18 cellular contexts compared by ENCODE assay signal in genomic region chr4:161929966-161930365, GRCh38.
DNase-seq lines count a peak whose midpoint lies in the region; ATAC-seq and TF ChIP-seq lines count a peak whose summit lies in the region.
"Had no signal": no experiment of that assay in that cellular context is flagged by ENCODE, and none has a peak within 500 bp of the region (broad histone marks: within the 10 kb centered on the region; RNA-seq: fewer than 3 reads in every experiment).

No MANE protein-coding gene starts in this region.

- no peak overlapping the region for H3K27ac Mint-ChIP-seq in T-helper 2 cell treated with Interferon-gamma antibody and Interleukin-4, amounts not matched to agents 5 μg/mL and 100 μg/mL, for 36 hours
- no peak overlapping the region for H3K27ac Mint-ChIP-seq in activated naive CD4-positive, alpha-beta T cell treated with anti-CD3 and anti-CD28 coated beads for 36 hours
- H3K27ac Mint-ChIP-seq: activated naive CD8-positive, alpha-beta T cell treated with anti-CD3 and anti-CD28 coated beads, Interleukin-2, amount 10 ng/mL, durations not matched to agents 7 days and 5 days had no signal

- H3K27me3 Mint-ChIP-seq in T-helper 2 cell treated with Interferon-gamma antibody and Interleukin-4, amounts not matched to agents 5 μg/mL and 100 μg/mL, for 36 hours (ENCODE audit: low read depth) = no peaks in the 10 kb centered on the region
- H3K27me3 Mint-ChIP-seq in activated naive CD4-positive, alpha-beta T cell treated with anti-CD3 and anti-CD28 coated beads for 36 hours (ENCODE audit: low read depth) = no peaks in the 10 kb centered on the region
- H3K27me3 Mint-ChIP-seq: activated naive CD8-positive, alpha-beta T cell treated with anti-CD3 and anti-CD28 coated beads, Interleukin-2, amount 10 ng/mL, durations not matched to agents 7 days and 5 days had no signal

- peaks cover 17% of the 10 kb centered on the region for H3K9me3 Mint-ChIP-seq in T-helper 2 cell treated with Interferon-gamma antibody and Interleukin-4, amounts not matched to agents 5 μg/mL and 100 μg/mL, for 36 hours
- peaks cover 1% of the 10 kb centered on the region for H3K9me3 Mint-ChIP-seq in activated naive CD4-positive, alpha-beta T cell treated with anti-CD3 and anti-CD28 coated beads for 36 hours
- H3K9me3 Mint-ChIP-seq: activated naive CD8-positive, alpha-beta T cell treated with anti-CD3 and anti-CD28 coated beads, Interleukin-2, amount 10 ng/mL, durations not matched to agents 7 days and 5 days had no signal

- DNase-seq in HFF-Myc (ENCODE audit: extremely low read depth, low read depth) (peak; percentile 22), amniotic epithelial cell (ENCODE audit: low read depth) (peak; percentile 71), foreskin melanocyte (peak; percentile 73), skeletal muscle cell (ENCODE audit: low read depth) (peak; percentile 14)
- no peak for DNase-seq in T-helper 2 cell treated with Interferon-gamma antibody and Interleukin-4, amounts not matched to agents 5 μg/mL and 100 μg/mL, for 36 hours (ENCODE audit: low spot score)
- no peak for DNase-seq in activated naive CD4-positive, alpha-beta T cell treated with anti-CD3 and anti-CD28 coated beads for 36 hours
- DNase-seq: activated CD4-positive, alpha-beta T cell treated with anti-CD3 and anti-CD28 coated beads, Interleukin-2, amount 50 U/mL, for 48 hours; activated naive CD8-positive, alpha-beta T cell treated with anti-CD3 and anti-CD28 coated beads, Interleukin-2, amount 10 ng/mL, durations not matched to agents 7 days and 5 days; activated T-cell treated with anti-CD3 and anti-CD28 coated beads, Interleukin-2, amount 50 U/mL, for 48 hours; DMS79; kidney; MG63; mucosa of descending colon; NCI-H187; NCI-H446 treated with DMSO at 0.1 percent for 48 hours; stimulated activated CD4-positive, alpha-beta T cell treated with anti-CD3 and anti-CD28 coated beads, Interleukin-12 subunit alpha, Interleukin-12 subunit beta, amount 100 ng/mL, for 4 hours had no signal

- H3K4me1 Mint-ChIP-seq in T-helper 2 cell treated with Interferon-gamma antibody and Interleukin-4, amounts not matched to agents 5 μg/mL and 100 μg/mL, for 36 hours (ENCODE audit: low read depth) = no peaks in the 10 kb centered on the region
- H3K4me1 Mint-ChIP-seq in activated naive CD4-positive, alpha-beta T cell treated with anti-CD3 and anti-CD28 coated beads for 36 hours (ENCODE audit: low read depth) = no peaks in the 10 kb centered on the region
- H3K4me1 Mint-ChIP-seq: activated naive CD8-positive, alpha-beta T cell treated with anti-CD3 and anti-CD28 coated beads, Interleukin-2, amount 10 ng/mL, durations not matched to agents 7 days and 5 days had no signal

- no peak for TF ChIP-seq CTCF in HFF-Myc (IDR thresholded peaks at IDR 0.05; ENCODE audit: low read depth, low read length, missing control alignments)

- no peaks in the 10 kb centered on the region for H3K36me3 Mint-ChIP-seq in T-helper 2 cell treated with Interferon-gamma antibody and Interleukin-4, amounts not matched to agents 5 μg/mL and 100 μg/mL, for 36 hours (ENCODE audit: low read depth)
- H3K36me3 Mint-ChIP-seq in activated naive CD4-positive, alpha-beta T cell treated with anti-CD3 and anti-CD28 coated beads for 36 hours (ENCODE audit: low read depth) = no peaks in the 10 kb centered on the region
- H3K36me3 Mint-ChIP-seq: activated naive CD8-positive, alpha-beta T cell treated with anti-CD3 and anti-CD28 coated beads, Interleukin-2, amount 10 ng/mL, durations not matched to agents 7 days and 5 days had no signal

- H3K4me3 Mint-ChIP-seq in T-helper 2 cell treated with Interferon-gamma antibody and Interleukin-4, amounts not matched to agents 5 μg/mL and 100 μg/mL, for 36 hours = no peak overlapping the region
- H3K4me3 Mint-ChIP-seq in activated naive CD4-positive, alpha-beta T cell treated with anti-CD3 and anti-CD28 coated beads for 36 hours = no peak overlapping the region
- H3K4me3 Mint-ChIP-seq: activated naive CD8-positive, alpha-beta T cell treated with anti-CD3 and anti-CD28 coated beads, Interleukin-2, amount 10 ng/mL, durations not matched to agents 7 days and 5 days had no signal

- CTCF ChIA-PET in activated naive CD4-positive, alpha-beta T cell treated with anti-CD3 and anti-CD28 coated beads for 36 hours (lab: Charles Lee) = no interaction called here

- intact Hi-C loops in activated naive CD4-positive, alpha-beta T cell treated with anti-CD3 and anti-CD28 coated beads for 36 hours (cut with micrococcal nuclease) = no loop called here

- H3K4me3 ChIP-seq in HFF-Myc (replicated peaks; ENCODE audit: low read depth, low read length) = no peak overlapping the region
- no peak overlapping the region for H3K4me3 ChIP-seq in skeletal muscle cell (ENCODE audit: low read depth, low read length)
- H3K4me3 ChIP-seq: BLaER1, MG63, mucosa of descending colon had no signal

- ATAC-seq in HG03159 (IDR thresholded peaks at IDR 0.05; ENCODE audit: unreplicated experiment) = no peak
- ATAC-seq: mucosa of descending colon had no signal

Comparison
In these comparisons a context has a peak if more than half of its experiments do, and no peak if none do; other contexts are left out.
1. DNase-seq: peak in HFF-Myc (single experiment), amniotic epithelial cell (single experiment), foreskin melanocyte (single experiment) and skeletal muscle cell (single experiment); none in T-helper 2 cell treated with Interferon-gamma antibody and Interleukin-4, amounts not matched to agents 5 μg/mL and 100 μg/mL, for 36 hours (single experiment) and activated naive CD4-positive, alpha-beta T cell treated with anti-CD3 and anti-CD28 coated beads for 36 hours (single experiment).